ENCODE assay signal across 27 cellular contexts in genomic region chr19:37082307-37082706, GRCh38.
"Had no signal": no experiment of that assay in that cellular context is flagged by ENCODE, and none has a peak within 500 bp of the region (broad histone marks: within the 10 kb centered on the region; RNA-seq: fewer than 3 reads in every experiment).

No MANE protein-coding gene starts in this region.

- H3K27me3 Mint-ChIP-seq: memory B cell; naive thymus-derived CD8-positive, alpha-beta T cell; progenitor cell of endocrine pancreas; stimulated activated naive B cell treated with anti-CD40 and anti-IgM and Interleukin-4, amounts not matched to agents 10 μg/mL and 1 μg/mL and 100 μg/mL, for 72 hours; stimulated activated naive CD8-positive, alpha-beta T cell treated with anti-CD3 and anti-CD28 coated beads, Interleukin-15, Interleukin-2, amounts not matched to agents 100 ng/mL and 50 ng/mL, for 24 hours had no signal

- ATAC-seq: heart left ventricle; left colon; left lung; naive thymus-derived CD8-positive, alpha-beta T cell; right lobe of liver; stimulated activated naive B cell treated with anti-CD40 and anti-IgM and Interleukin-4, amounts not matched to agents 10 μg/mL and 1 μg/mL and 100 μg/mL, for 72 hours had no signal

- H3K27ac ChIP-seq: heart left ventricle, left lung, ovary, right atrium auricular region, right lobe of liver, suprapubic skin, thoracic aorta, tibial artery, uterus had no signal

- DNase-seq: heart left ventricle; hypothalamus; immature natural killer cell; kidney; left colon; left lung; midbrain; naive thymus-derived CD8-positive, alpha-beta T cell; nephron progenitor cell; ovary; right lobe of liver; stimulated activated CD4-positive, alpha-beta T cell treated with anti-CD3 and anti-CD28 coated beads, Interleukin-1b, Interleukin-23, amount 100 ng/mL, for 48 hours; stimulated activated CD4-positive, alpha-beta T cell treated with anti-CD3 and anti-CD28 coated beads, Interleukin-2, amount 100 ng/mL, for 48 hours; stimulated activated CD4-positive, alpha-beta T cell treated with anti-CD3 and anti-CD28 coated beads, Interleukin-4, amount 100 ng/mL, for 4 hours; stimulated activated naive B cell treated with anti-CD40 and anti-IgM and Interleukin-4, amounts not matched to agents 10 μg/mL and 1 μg/mL and 100 μg/mL, for 72 hours; tibial artery; trophoblast cell; uterus had no signal

- H3K4me2 ChIP-seq: smooth muscle cell had no signal

- H3K27ac Mint-ChIP-seq: memory B cell; naive thymus-derived CD8-positive, alpha-beta T cell; nephron progenitor cell; progenitor cell of endocrine pancreas; stimulated activated naive B cell treated with anti-CD40 and anti-IgM and Interleukin-4, amounts not matched to agents 10 μg/mL and 1 μg/mL and 100 μg/mL, for 72 hours; stimulated activated naive CD8-positive, alpha-beta T cell treated with anti-CD3 and anti-CD28 coated beads, Interleukin-15, Interleukin-2, amounts not matched to agents 100 ng/mL and 50 ng/mL, for 24 hours had no signal

- H3K4me3 Mint-ChIP-seq: immature natural killer cell; nephron progenitor cell; stimulated activated naive B cell treated with anti-CD40 and anti-IgM and Interleukin-4, amounts not matched to agents 10 μg/mL and 1 μg/mL and 100 μg/mL, for 72 hours; stimulated activated naive CD8-positive, alpha-beta T cell treated with anti-CD3 and anti-CD28 coated beads, Interleukin-15, Interleukin-2, amounts not matched to agents 100 ng/mL and 50 ng/mL, for 24 hours had no signal

- H3K27me3 ChIP-seq: heart left ventricle, left lung, ovary, right atrium auricular region, right lobe of liver, suprapubic skin, tibial artery, uterus had no signal

- FAIRE-seq: islet of Langerhans, kidney had no signal

- H3K36me3 ChIP-seq: ovary, right lobe of liver, uterus had no signal

- H3K4me3 ChIP-seq: heart left ventricle, left lung, lung, ovary, right atrium auricular region, right lobe of liver, smooth muscle cell, suprapubic skin, thoracic aorta, tibial artery, uterus had no signal
